ENCODE assay signal across 4 cellular contexts in genomic region chr20:3794168-3794567, GRCh38. TPM values are rescaled to one million over a fixed set of nuclear protein-coding genes. Genes with fewer than 3 reads are reported as not detected.
"Had no signal": no experiment of that assay in that cellular context is flagged by ENCODE, and none has a peak within 500 bp of the region (broad histone marks: within the 10 kb centered on the region; RNA-seq: fewer than 3 reads in every experiment).

No MANE protein-coding gene starts in this region.

RNA-seq across cellular contexts. Expression of gene SPEF1, which starts 12.9 kb away (rescaled TPM):
- total RNA-seq: activated T-helper 2 cell treated with anti-CD3 and anti-CD28 coated beads, Interferon-gamma antibody, Interleukin-2, Interleukin-4, amounts not matched to agents 10 μg/mL and 5 μg/mL and 100 μg/mL, durations not matched to agents 14 hours and 24 hours and 36 hours; K562; MCF 10A; Peyer's patch had no signal
- polyA plus RNA-seq: K562 had no signal
